In the genomic region with DNA sequence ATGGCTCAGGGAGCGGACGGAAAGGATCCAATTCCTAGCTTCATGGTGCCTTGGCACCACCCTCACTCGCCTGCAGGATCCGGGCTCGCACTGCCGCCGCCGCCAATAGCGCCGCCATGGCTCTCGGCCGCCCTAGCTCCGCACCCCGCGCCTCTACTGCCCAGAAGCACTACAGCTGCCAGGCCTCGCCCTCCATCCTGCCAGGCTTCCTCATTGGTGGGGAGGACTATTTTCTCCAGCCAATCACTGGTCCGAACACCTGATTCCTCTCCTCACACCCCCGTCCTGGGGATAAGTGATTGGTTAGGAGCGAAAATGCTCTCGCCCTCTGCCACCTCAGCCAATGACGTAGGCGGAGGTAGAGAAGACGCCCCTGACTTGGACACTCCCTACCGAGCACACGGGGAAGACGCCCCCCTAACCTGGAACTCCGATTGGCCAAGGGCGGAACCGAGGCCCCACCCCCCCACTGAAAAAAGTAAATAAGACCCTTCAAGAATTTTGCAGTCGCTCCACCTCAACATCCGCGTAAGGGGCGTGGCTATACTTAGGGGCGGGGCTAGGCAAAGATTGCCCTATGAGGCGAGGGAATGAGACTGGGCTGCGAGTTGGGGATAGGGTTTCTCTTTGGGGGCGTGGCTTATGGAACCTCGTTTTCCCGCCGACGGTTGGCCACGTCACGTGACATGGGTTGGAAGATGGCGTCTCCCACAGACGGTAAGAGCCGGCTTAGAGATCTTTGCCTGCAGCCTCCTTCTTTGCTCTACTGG, we compare ENCODE assay signal across 8 cellular contexts. TPM values are rescaled to one million over a fixed set of nuclear protein-coding genes. Genes with fewer than 3 reads are reported as not detected.
A peak's percentile ranks its signal among the peaks of the same experiment; 100 is the strongest.
DNase-seq lines count a peak whose midpoint lies in the region; ATAC-seq and TF ChIP-seq lines count a peak whose summit lies in the region.

A gene (minus strand): TSS at position 177 of the 770 bp plus-strand sequence. CDS start 59 bp downstream, at position 118.
A gene with protein sequence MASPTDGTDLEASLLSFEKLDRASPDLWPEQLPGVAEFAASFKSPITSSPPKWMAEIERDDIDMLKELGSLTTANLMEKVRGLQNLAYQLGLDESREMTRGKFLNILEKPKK (plus strand): TSS at position 680 of the 770 bp plus-strand sequence. CDS start 19 bp downstream, at position 699.

- DNase-seq in DMS53 (lab: John Stamatoyannopoulos, UW) (peak; percentile 99), OCI-M2 (lab: John Stamatoyannopoulos, UW; ENCODE audit: unreplicated experiment) (peak; percentile 99), activated T-cell treated with anti-CD3 and anti-CD28 coated beads for 4 hours (peak; percentile 100), epithelial cell of esophagus (ENCODE audit: low read depth) (peak; percentile 100)
- peak; percentile 100 for DNase-seq in stimulated activated CD8-positive, alpha-beta memory T cell treated with anti-CD3 and anti-CD28 coated beads, Interleukin-4, amount 100 ng/mL, for 1 hour (ENCODE audit: low read depth in 2 of 2, low spot score in 1 of 2)

- no peak for TF ChIP-seq EP300 in Ishikawa (IDR thresholded peaks at IDR 0.05; ENCODE audit: borderline replicate concordance)

- no peaks in the 10 kb centered on the region for H3K9me3 ChIP-seq in mononuclear cell (ENCODE audit: low read depth, low read length)

- TF ChIP-seq CTCF in epithelial cell of esophagus (IDR thresholded peaks at IDR 0.05; ENCODE audit: insufficient read depth, low read depth, low read length, missing control alignments) = peak; percentile 14

- H3K4me3 ChIP-seq in epithelial cell of esophagus (ENCODE audit: low read length) = peak within 1 kb of the TSS; percentile 93
- peak within 1 kb of the TSS; percentile 69 for H3K4me3 ChIP-seq in mononuclear cell (ENCODE audit: low read length)

- no peaks in the 10 kb centered on the region for H3K27me3 ChIP-seq in mononuclear cell (ENCODE audit: insufficient read depth, low read length)

- peaks cover 29% of the 10 kb centered on the region for H3K4me1 ChIP-seq in mononuclear cell (ENCODE audit: insufficient read depth, low read length)

- TF ChIP-seq RAD21 in Ishikawa (IDR thresholded peaks at IDR 0.05; ENCODE audit: low read depth) = no peak

- ATAC-seq in GM21576 (IDR thresholded peaks at IDR 0.05; ENCODE audit: unreplicated experiment) = peak; percentile 90

TF ChIP-seq in Ishikawa, 13 proteins besides CTCF, POLR2A, EP300 and RAD21:
- TF ChIP-seq TCF12 (IDR thresholded peaks at IDR 0.05; ENCODE audit: low read depth) (peak; percentile 36; the same call in 1 of the 2 replicates), TEAD4 (IDR thresholded peaks at IDR 0.05) (peak; percentile 3; the same call in 1 of the 2 replicates), CREB1 (IDR thresholded peaks at IDR 0.05; ENCODE audit: low read depth) (peak; percentile 83), TAF1 (IDR thresholded peaks at IDR 0.05; ENCODE audit: low read depth) (peak; percentile 92), FOXM1 (IDR thresholded peaks at IDR 0.05; ENCODE audit: borderline replicate concordance, low read depth) (no peak), EGR1 (IDR thresholded peaks at IDR 0.05) (no peak), NFIC (IDR thresholded peaks at IDR 0.05) (no peak), CEBPB (IDR thresholded peaks at IDR 0.05) (no peak), ZBTB7A (IDR thresholded peaks at IDR 0.05; ENCODE audit: low read depth) (no peak), YY1 (IDR thresholded peaks at IDR 0.05; ENCODE audit: low read depth) (peak; percentile 96)
- TF ChIP-seq, protein P1, sequence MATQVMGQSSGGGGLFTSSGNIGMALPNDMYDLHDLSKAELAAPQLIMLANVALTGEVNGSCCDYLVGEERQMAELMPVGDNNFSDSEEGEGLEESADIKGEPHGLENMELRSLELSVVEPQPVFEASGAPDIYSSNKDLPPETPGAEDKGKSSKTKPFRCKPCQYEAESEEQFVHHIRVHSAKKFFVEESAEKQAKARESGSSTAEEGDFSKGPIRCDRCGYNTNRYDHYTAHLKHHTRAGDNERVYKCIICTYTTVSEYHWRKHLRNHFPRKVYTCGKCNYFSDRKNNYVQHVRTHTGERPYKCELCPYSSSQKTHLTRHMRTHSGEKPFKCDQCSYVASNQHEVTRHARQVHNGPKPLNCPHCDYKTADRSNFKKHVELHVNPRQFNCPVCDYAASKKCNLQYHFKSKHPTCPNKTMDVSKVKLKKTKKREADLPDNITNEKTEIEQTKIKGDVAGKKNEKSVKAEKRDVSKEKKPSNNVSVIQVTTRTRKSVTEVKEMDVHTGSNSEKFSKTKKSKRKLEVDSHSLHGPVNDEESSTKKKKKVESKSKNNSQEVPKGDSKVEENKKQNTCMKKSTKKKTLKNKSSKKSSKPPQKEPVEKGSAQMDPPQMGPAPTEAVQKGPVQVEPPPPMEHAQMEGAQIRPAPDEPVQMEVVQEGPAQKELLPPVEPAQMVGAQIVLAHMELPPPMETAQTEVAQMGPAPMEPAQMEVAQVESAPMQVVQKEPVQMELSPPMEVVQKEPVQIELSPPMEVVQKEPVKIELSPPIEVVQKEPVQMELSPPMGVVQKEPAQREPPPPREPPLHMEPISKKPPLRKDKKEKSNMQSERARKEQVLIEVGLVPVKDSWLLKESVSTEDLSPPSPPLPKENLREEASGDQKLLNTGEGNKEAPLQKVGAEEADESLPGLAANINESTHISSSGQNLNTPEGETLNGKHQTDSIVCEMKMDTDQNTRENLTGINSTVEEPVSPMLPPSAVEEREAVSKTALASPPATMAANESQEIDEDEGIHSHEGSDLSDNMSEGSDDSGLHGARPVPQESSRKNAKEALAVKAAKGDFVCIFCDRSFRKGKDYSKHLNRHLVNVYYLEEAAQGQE (IDR thresholded peaks at IDR 0.05; ENCODE audit: low read depth) = no peak
- TF ChIP-seq, protein P2, sequence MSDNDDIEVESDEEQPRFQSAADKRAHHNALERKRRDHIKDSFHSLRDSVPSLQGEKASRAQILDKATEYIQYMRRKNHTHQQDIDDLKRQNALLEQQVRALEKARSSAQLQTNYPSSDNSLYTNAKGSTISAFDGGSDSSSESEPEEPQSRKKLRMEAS (IDR thresholded peaks at IDR 0.05) = peak; percentile 71
- TF ChIP-seq, protein P3, sequence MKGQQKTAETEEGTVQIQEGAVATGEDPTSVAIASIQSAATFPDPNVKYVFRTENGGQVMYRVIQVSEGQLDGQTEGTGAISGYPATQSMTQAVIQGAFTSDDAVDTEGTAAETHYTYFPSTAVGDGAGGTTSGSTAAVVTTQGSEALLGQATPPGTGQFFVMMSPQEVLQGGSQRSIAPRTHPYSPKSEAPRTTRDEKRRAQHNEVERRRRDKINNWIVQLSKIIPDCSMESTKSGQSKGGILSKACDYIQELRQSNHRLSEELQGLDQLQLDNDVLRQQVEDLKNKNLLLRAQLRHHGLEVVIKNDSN (IDR thresholded peaks at IDR 0.05) = peak; percentile 97

RNA-seq across cellular contexts. Expression of the first gene that starts in this region (rescaled TPM):
- total RNA-seq in mononuclear cell = 6.6 TPM

RNA-seq across cellular contexts. Expression of the second gene that starts in this region (rescaled TPM):
- 4.9 TPM for total RNA-seq in mononuclear cell

Comparison
In these comparisons a context has a peak if more than half of its experiments do, and no peak if none do; other contexts are left out.
1. Peak in every context shown above with its lines: DNase-seq, ATAC-seq and H3K4me3 ChIP-seq.